ENCODE assay signal across 23 cellular contexts in genomic region chr9:7336356-7337075, GRCh38.
DNase-seq lines count a peak whose midpoint lies in the region; ATAC-seq and TF ChIP-seq lines count a peak whose summit lies in the region.
"Had no signal": no experiment of that assay in that cellular context is flagged by ENCODE, and none has a peak within 500 bp of the region (broad histone marks: within the 10 kb centered on the region; RNA-seq: fewer than 3 reads in every experiment).

No MANE protein-coding gene starts in this region.

- H3K4me3 ChIP-seq in colonic mucosa = no peak overlapping the region
- H3K4me3 ChIP-seq in aorta (ENCODE audit: low read length in 2 of 2) = no peak overlapping the region
- H3K4me3 ChIP-seq: dorsolateral prefrontal cortex, esophagus squamous epithelium, uterus had no signal

- H3K4me1 ChIP-seq in colonic mucosa = no peaks in the 10 kb centered on the region
- H3K4me1 ChIP-seq in aorta (ENCODE audit: control insufficient read depth in 1 of 2, insufficient read depth in 2 of 2, low read length in 2 of 2) = no peaks in the 10 kb centered on the region
- H3K4me1 ChIP-seq: esophagus squamous epithelium, uterus had no signal

- H3K9me3 ChIP-seq in colonic mucosa (no peaks in the 10 kb centered on the region), aorta (ENCODE audit: control insufficient read depth, low read length) (no peaks in the 10 kb centered on the region)
- H3K9me3 ChIP-seq: esophagus squamous epithelium, uterus had no signal

- H3K27me3 ChIP-seq in colonic mucosa (no peaks in the 10 kb centered on the region), aorta (ENCODE audit: control insufficient read depth in 1 of 2, insufficient read depth in 2 of 2, low read length in 1 of 2) (no peaks in the 10 kb centered on the region)
- H3K27me3 ChIP-seq: brain microvascular endothelial cell, dorsolateral prefrontal cortex, esophagus squamous epithelium, uterus had no signal

- no peaks in the 10 kb centered on the region for H3K36me3 ChIP-seq in colonic mucosa
- H3K36me3 ChIP-seq in aorta (ENCODE audit: control insufficient read depth in 1 of 2, insufficient read depth in 2 of 2, low read length in 1 of 2) = no peaks in the 10 kb centered on the region
- H3K36me3 ChIP-seq: brain microvascular endothelial cell, esophagus squamous epithelium, uterus had no signal

- H3K27ac ChIP-seq in colonic mucosa (no peak overlapping the region), aorta (ENCODE audit: low read depth in 1 of 2, low read length in 2 of 2) (no peak overlapping the region)
- H3K27ac ChIP-seq: brain microvascular endothelial cell, dorsolateral prefrontal cortex, esophagus squamous epithelium, uterus had no signal

- H3K9ac ChIP-seq in colonic mucosa (ENCODE audit: low read depth in 2 of 2, low read length in 2 of 2) = no peak overlapping the region

- intact Hi-C loops in colonic mucosa (cut with DNase I) = no loop called here
- intact Hi-C loops in sciatic nerve (cut with DNase I) = no loop called here
- intact Hi-C loops in aorta (cut with DNase I) = no loop called here

- 79 to 84% methylated on average over 2 of the region's 2 CpGs for WGBS in aorta, 2 donors

- DNase-seq in NCI-H2171 treated with DMSO at 0.1 percent for 48 hours (lab: John Stamatoyannopoulos, UW) (peak; percentile 28), NCI-H2171 (lab: John Stamatoyannopoulos, UW) (no peak), NCI-H2227 treated with DMSO at 0.1 percent for 48 hours (lab: John Stamatoyannopoulos, UW) (peak; percentile 23), colonic mucosa (peak; percentile 30), sciatic nerve (ENCODE audit: low spot score) (no peak), aorta (no peak)
- DNase-seq: activated CD4-positive, alpha-beta T cell treated with anti-CD3 and anti-CD28 coated beads for 36 hours; activated CD8-positive, alpha-beta memory T cell treated with anti-CD3 and anti-CD28 coated beads, Interleukin-2, amount 50 U/mL, for 48 hours; activated naive CD4-positive, alpha-beta T cell treated with anti-CD3 and anti-CD28 coated beads, Interleukin-2, amount 50 U/mL, for 16 hours; brain microvascular endothelial cell; CD4-positive, CD25-positive, alpha-beta regulatory T cell; dorsolateral prefrontal cortex; esophagus squamous epithelium; H7; hippocampal formation; naive thymus-derived CD4-positive, alpha-beta T cell; NCI-H1105 treated with DMSO at 0.1 percent for 48 hours; stimulated activated naive CD4-positive, alpha-beta T cell treated with Interleukin-2 at 50 U/mL for 16 hours; T1000; uterus had no signal

- ATAC-seq in sciatic nerve (peak; percentile 79), GM18517 (IDR thresholded peaks at IDR 0.05; ENCODE audit: unreplicated experiment) (no peak), aorta (ENCODE audit: low FRiP score) (no peak), GM21367 (IDR thresholded peaks at IDR 0.05; ENCODE audit: unreplicated experiment) (no peak)
- ATAC-seq: activated CD4-positive, alpha-beta T cell treated with anti-CD3 and anti-CD28 coated beads for 36 hours; left lobe of liver; naive thymus-derived CD4-positive, alpha-beta T cell had no signal

- no peak for TF ChIP-seq CTCF in colonic mucosa (IDR thresholded peaks at IDR 0.05)

Comparison
In these comparisons a context has a peak if more than half of its experiments do, and no peak if none do; other contexts are left out.
1. DNase-seq: peak in NCI-H2171 treated with DMSO at 0.1 percent for 48 hours (single experiment), NCI-H2227 treated with DMSO at 0.1 percent for 48 hours (single experiment) and colonic mucosa (single experiment); none in NCI-H2171 (single experiment), sciatic nerve (single experiment) and aorta (0 of 2).